ENCODE assay signal across 8 cellular contexts in genomic region chr6:26056583-26057350, GRCh38. TPM values are rescaled to one million over a fixed set of nuclear protein-coding genes. Genes with fewer than 3 reads are reported as not detected.
A peak's percentile ranks its signal among the peaks of the same experiment; 100 is the strongest.
DNase-seq lines count a peak whose midpoint lies in the region; ATAC-seq and TF ChIP-seq lines count a peak whose summit lies in the region.

No MANE protein-coding gene starts in this region.

- RAD21 ChIA-PET in HCT116 (lab: Charles Lee; ENCODE audit: low non-redundant PET in 1 of 2, low total read pairs in 2 of 2, uncharacterized antibody in 2 of 2, unreplicated experiment in 2 of 2), result no interaction called here

- no peak for TF ChIP-seq POLR2A in HCT116 (IDR thresholded peaks at IDR 0.05; ENCODE audit: borderline replicate concordance, extremely low read depth, insufficient read depth, insufficient read length)

- no peaks in the 10 kb centered on the region for H3K36me3 ChIP-seq in HCT116 (ENCODE audit: control insufficient read depth in 1 of 2, insufficient read depth in 2 of 2, low read length in 2 of 2)
- no peaks in the 10 kb centered on the region for H3K36me3 ChIP-seq in SJCRH30
- no peaks in the 10 kb centered on the region for H3K36me3 ChIP-seq in thymus (ENCODE audit: control insufficient read depth, insufficient read depth)

- DNase-seq in COLO668 (lab: John Stamatoyannopoulos, UW; ENCODE audit: unreplicated experiment) (peak; percentile 10), HCT116 (ENCODE audit: low read depth, low spot score) (no peak), SJCRH30 (peak; percentile 42 to 66), coronary artery (ENCODE audit: low spot score) (no peak), medulla oblongata (ENCODE audit: extremely low spot score) (peak; percentile 54)

- no peak for TF ChIP-seq RAD21 in HCT116 (IDR thresholded peaks at IDR 0.05; ENCODE audit: low read depth)

- H3K4me1 ChIP-seq in HCT116 (ENCODE audit: control insufficient read depth in 1 of 2, insufficient read depth in 2 of 2, low read length in 2 of 2) (peaks cover 40 to 65% of the 10 kb centered on the region in 2 experiments), SJCRH30 (peaks cover 9% of the 10 kb centered on the region), thymus (ENCODE audit: control insufficient read depth, insufficient read depth, low read length) (peaks cover 4% of the 10 kb centered on the region)

- no peaks in the 10 kb centered on the region for H4K20me1 ChIP-seq in HCT116 (ENCODE audit: insufficient read depth)

- BruUV-seq in HCT116 (replicated peaks; lab: Mats Ljungman, UMichigan), result no TSS peak

- H3K79me2 ChIP-seq in HCT116 (ENCODE audit: insufficient read depth, low read length), result no peaks in the 10 kb centered on the region

- H3K27ac ChIP-seq in HCT116 (ENCODE audit: low read depth, low read length) (peak overlapping the region; percentile 85), SJCRH30 (peak overlapping the region; percentile 99), coronary artery (peak overlapping the region; percentile 94 to 95), thymus (ENCODE audit: low read depth) (peak overlapping the region; percentile 100)

- H3K4me2 ChIP-seq in HCT116 (ENCODE audit: low read length), result peak overlapping the region; percentile 90

- H3K9me2 ChIP-seq in HCT116 (ENCODE audit: insufficient read depth), result no peaks in the 10 kb centered on the region

- no peak overlapping the region for H2AFZ ChIP-seq in HCT116 (ENCODE audit: low read depth, low read length, poor library complexity, severe bottlenecking)

- ATAC-seq in HCT116 (no peak), GM18519 (IDR thresholded peaks at IDR 0.05; ENCODE audit: low FRiP score, unreplicated experiment) (no peak), GM18861 (IDR thresholded peaks at IDR 0.05; ENCODE audit: unreplicated experiment) (no peak)

- TF ChIP-seq CTCF in HCT116 (IDR thresholded peaks at IDR 0.05 in 2 of 3, conservative IDR thresholded peaks at IDR 0.05 in 1 of 3; ENCODE audit: borderline replicate concordance in 1 of 3, insufficient read depth in 1 of 3, low read depth in 2 of 3, low read length in 2 of 3), result no peak
- no peak for TF ChIP-seq CTCF in coronary artery (IDR thresholded peaks at IDR 0.05)

- peak overlapping the region; percentile 95 for H3K9ac ChIP-seq in HCT116 (ENCODE audit: low read length)

- WGBS in thymus, result 2% methylated on average over 14 of the region's 14 CpGs

- H3K9me3 ChIP-seq in HCT116 (ENCODE audit: control insufficient read depth in 1 of 2, insufficient read depth in 1 of 2, low read depth in 1 of 2, low read length in 2 of 2) (no peaks in the 10 kb centered on the region), SJCRH30 (replicated peaks) (no peaks in the 10 kb centered on the region), thymus (ENCODE audit: control insufficient read depth) (no peaks in the 10 kb centered on the region)

- peak overlapping the region; percentile 52 to 73 for H3K4me3 ChIP-seq in HCT116 (replicated peaks in 1 of 2; ENCODE audit: low read depth in 1 of 2, low read length in 2 of 2)
- H3K4me3 ChIP-seq in SJCRH30, result peak overlapping the region; percentile 64
- H3K4me3 ChIP-seq in coronary artery, result peak overlapping the region; percentile 73
- H3K4me3 ChIP-seq in thymus (ENCODE audit: low read length), result peak overlapping the region; percentile 71

- CTCF ChIA-PET in HCT116 (lab: Charles Lee), result interaction anchor here (0.6 to 1.6 kb wide), 2 partner anchors 31 to 40 kb away, joined by 3 to 5 read pairs; no protein-coding TSS in a partner anchor

- intact Hi-C loops in HCT116 (cut with micrococcal nuclease), result loop anchor here (2.0 to 10.0 kb wide), 2 partner anchors 46 to 1838 kb away; a partner anchor contains a TSS

- POLR2A ChIA-PET in HCT116 (lab: Charles Lee), result interaction anchor here (0.6 to 4.8 kb wide), 25 partner anchors 9 to 1836 kb away, joined by 3 to 80 read pairs (median 4); a partner anchor contains a TSS

- H3K27me3 ChIP-seq in HCT116 (ENCODE audit: insufficient read depth, low read length), result no peaks in the 10 kb centered on the region
- H3K27me3 ChIP-seq in SJCRH30, result no peaks in the 10 kb centered on the region
- no peaks in the 10 kb centered on the region for H3K27me3 ChIP-seq in thymus (ENCODE audit: control insufficient read depth, insufficient read depth)

TF ChIP-seq in HCT116, 20 proteins besides CTCF, POLR2A, EP300 and RAD21:
- no peak for TF ChIP-seq SRF (IDR thresholded peaks at IDR 0.05; ENCODE audit: low read depth)
- no peak for TF ChIP-seq CEBPB (IDR thresholded peaks at IDR 0.05; ENCODE audit: low read depth)
- no peak for TF ChIP-seq CBX3 (IDR thresholded peaks at IDR 0.05; ENCODE audit: low read depth)
- no peak for TF ChIP-seq SIN3A (IDR thresholded peaks at IDR 0.05; ENCODE audit: low read depth)
- no peak for TF ChIP-seq ATF3 (IDR thresholded peaks at IDR 0.05)

RNA-seq across cellular contexts. Expression of gene HFE, which starts 30.5 kb away (rescaled TPM):
- 9.8 TPM for total RNA-seq in HCT116 (2021; ENCODE audit: unreplicated experiment)
- polyA plus RNA-seq in HCT116 (2012), result 12.0 and 13.4 TPM in 2 replicates
- total RNA-seq in SJCRH30 (2014; rRNA removed; shearing (Covaris generic)), result 0.33 and 0.67 TPM in 2 replicates
- polyA plus RNA-seq in thymus, result 3.8 TPM

Comparison
In these comparisons a context has a peak if more than half of its experiments do, and no peak if none do; other contexts are left out.
1. DNase-seq: peak in COLO668 (single experiment), SJCRH30 (2 of 2) and medulla oblongata (single experiment); none in HCT116 (single experiment) and coronary artery (single experiment).
2. Peak in every context shown above with its lines, with median percentiles within 50 percentile points of each other: H3K27ac ChIP-seq and H3K4me3 ChIP-seq.